Comparison of ENCODE assay signal across 8 cellular contexts in genomic region chrX:13688384-13688771, GRCh38. TPM values are rescaled to one million over a fixed set of nuclear protein-coding genes. Genes with fewer than 3 reads are reported as not detected.
DNase-seq lines count a peak whose midpoint lies in the region; ATAC-seq, FAIRE-seq and TF ChIP-seq lines count a peak whose summit lies in the region.

No MANE protein-coding gene starts in this region.

- H3K4me3 ChIP-seq in OCI-LY7 (ENCODE audit: low read depth, low read length, poor library complexity, severe bottlenecking) = peak overlapping the region; percentile 92
- peak overlapping the region; percentile 44 to 77 (median 64) for H3K4me3 ChIP-seq in endothelial cell of umbilical vein (replicated peaks in 1 of 3; ENCODE audit: insufficient read depth in 1 of 3, low read depth in 1 of 3, low read length in 3 of 3)
- peak overlapping the region; percentile 75 for H3K4me3 ChIP-seq in psoas muscle

- H4K20me1 ChIP-seq in OCI-LY7 (ENCODE audit: insufficient read depth, low read length) (peaks cover 13% of the 10 kb centered on the region; the same call in 1 of the 2 replicates), endothelial cell of umbilical vein (replicated peaks; ENCODE audit: control insufficient read depth, extremely low read depth, insufficient read depth, low read length) (no peaks in the 10 kb centered on the region)

- BruUV-seq in OCI-LY7 (replicated peaks; lab: Mats Ljungman, UMichigan) (no TSS peak), endothelial cell of umbilical vein (replicated peaks; lab: Mats Ljungman, UMichigan) (no TSS peak)

- H3K36me3 ChIP-seq in OCI-LY7 (ENCODE audit: insufficient read depth, low read length) (no peaks in the 10 kb centered on the region), endothelial cell of umbilical vein (ENCODE audit: control insufficient read depth in 2 of 2, extremely low read depth in 1 of 2, insufficient read depth in 2 of 2, low read length in 2 of 2) (no peaks in the 10 kb centered on the region), psoas muscle (ENCODE audit: insufficient read depth in 1 of 2, low read depth in 1 of 2) (no peaks in the 10 kb centered on the region)

- no peak for TF ChIP-seq CTCF in OCI-LY7 (conservative IDR thresholded peaks at IDR 0.05; ENCODE audit: low read length)
- TF ChIP-seq CTCF in endothelial cell of umbilical vein (IDR thresholded peaks at IDR 0.05; ENCODE audit: extremely low read depth in 1 of 2, insufficient read depth in 1 of 2, low read depth in 1 of 2, low read length in 2 of 2) = no peak
- TF ChIP-seq CTCF in psoas muscle (IDR thresholded peaks at IDR 0.05) = no peak

- TF ChIP-seq POLR2A in endothelial cell of umbilical vein (IDR thresholded peaks at IDR 0.05; ENCODE audit: low read depth, low read length) = no peak

- no peak for DNase-seq in GM18507 (ENCODE audit: extremely low spot score, insufficient read length, low read depth)
- DNase-seq in OCI-LY7 (ENCODE audit: low spot score) = no peak
- DNase-seq in endothelial cell of umbilical vein (ENCODE audit: low read depth, low spot score) = no peak
- DNase-seq in psoas muscle = no peak
- no peak for DNase-seq in putamen (ENCODE audit: low spot score)
- no peak for DNase-seq in effector CD8-positive, alpha-beta T cell (lab: John Stamatoyannopoulos, UW)
- DNase-seq in HCEC 1CT = no peak
- no peak for DNase-seq in middle frontal gyrus (ENCODE audit: extremely low spot score, low spot score)

- CTCF ChIA-PET in OCI-LY7 (lab: Charles Lee; ENCODE audit: unreplicated experiment) = no interaction called here
- CTCF ChIA-PET in endothelial cell of umbilical vein (lab: Charles Lee) = interaction anchor here (1.0 to 2.8 kb wide), 5 partner anchors 11 to 182 kb away, joined by 3 to 7 read pairs (median 3); no protein-coding TSS in a partner anchor

- H3K27ac ChIP-seq in OCI-LY7 (ENCODE audit: low read depth, low read length, poor library complexity, severe bottlenecking) (peak overlapping the region; percentile 58), endothelial cell of umbilical vein (ENCODE audit: insufficient read depth, low read depth, low read length) (no peak overlapping the region), psoas muscle (peak overlapping the region; percentile 89)

- intact Hi-C loops in OCI-LY7 (cut with micrococcal nuclease; ENCODE audit: unreplicated experiment) (no loop called here), endothelial cell of umbilical vein (cut with micrococcal nuclease) (loop anchor here (2.0 kb wide), 1 partner anchor 46 kb away; the partner anchor contains the start of genes OFD1 and TRAPPC2), psoas muscle (cut with DNase I) (loop anchor here in 1 of 2 donors (5.0 kb wide), 1 partner anchor 44 kb away; the partner anchor contains the start of genes OFD1 and TRAPPC2)

- H3K79me2 ChIP-seq in OCI-LY7 (ENCODE audit: insufficient read depth, low read depth, low read length) (peaks cover 42% of the 10 kb centered on the region), endothelial cell of umbilical vein (ENCODE audit: control insufficient read depth, insufficient read depth, low read length) (peaks cover 34% of the 10 kb centered on the region)

- H3K9ac ChIP-seq in endothelial cell of umbilical vein (replicated peaks; ENCODE audit: extremely low read depth, insufficient read depth, low read length) = peak overlapping the region; percentile 41

- H3K9me3 ChIP-seq in OCI-LY7 (ENCODE audit: low read length) (no peaks in the 10 kb centered on the region), endothelial cell of umbilical vein (replicated peaks; ENCODE audit: control insufficient read depth, insufficient read depth, low read length) (no peaks in the 10 kb centered on the region), psoas muscle (no peaks in the 10 kb centered on the region)

- H3K4me1 ChIP-seq in OCI-LY7 (ENCODE audit: insufficient read depth, low read length, poor library complexity, severe bottlenecking) = peaks cover 39% of the 10 kb centered on the region
- peaks cover 10% of the 10 kb centered on the region for H3K4me1 ChIP-seq in endothelial cell of umbilical vein (ENCODE audit: control insufficient read depth, extremely low read depth, insufficient read depth, low read length)
- peaks cover 14% of the 10 kb centered on the region for H3K4me1 ChIP-seq in psoas muscle

- no peaks in the 10 kb centered on the region for H3K9me1 ChIP-seq in endothelial cell of umbilical vein (replicated peaks; ENCODE audit: control insufficient read depth, extremely low read depth, insufficient read depth, low read length)

- dilution Hi-C loops in endothelial cell of umbilical vein (cut with MboI; ENCODE audit: extremely low pct_ligation_motif_present, low sequenced_read_pairs) = no loop called here

- POLR2A ChIA-PET in OCI-LY7 (lab: Charles Lee) (interaction anchor here (0.9 to 4.8 kb wide), 7 partner anchors 8 to 708 kb away, joined by 3 to 43 read pairs (median 4); partner anchors contain the start of genes OFD1 and TRAPPC2), endothelial cell of umbilical vein (lab: Charles Lee) (no interaction called here)

- H3K9me2 ChIP-seq in OCI-LY7 (ENCODE audit: insufficient read depth, low read length) = no peaks in the 10 kb centered on the region

- FAIRE-seq in GM18507 (lab: Jason Lieb, UNC) (peak; percentile 68), endothelial cell of umbilical vein (lab: Jason Lieb, UNC) (no peak)

- no peaks in the 10 kb centered on the region for H3K27me3 ChIP-seq in endothelial cell of umbilical vein (ENCODE audit: control insufficient read depth in 2 of 2, insufficient read depth in 2 of 2, low read length in 2 of 2)
- H3K27me3 ChIP-seq in psoas muscle (ENCODE audit: insufficient read depth in 3 of 3, low read length in 2 of 3) = peaks cover 0 to 8% (median 0%) of the 10 kb centered on the region in 3 donors

- H3K4me2 ChIP-seq in OCI-LY7 (ENCODE audit: low read length) = peak overlapping the region; percentile 87
- peak overlapping the region; percentile 81 for H3K4me2 ChIP-seq in endothelial cell of umbilical vein (ENCODE audit: insufficient read depth, low read length)

- WGBS in psoas muscle, 3 donors = 28 to 31% (median 28%) methylated on average over 5 of the region's 5 CpGs

- H2AFZ ChIP-seq in OCI-LY7 (ENCODE audit: low read length) (peak overlapping the region; percentile 84; the same call in 1 of the 2 replicates), endothelial cell of umbilical vein (ENCODE audit: low read depth, low read length) (peak overlapping the region; percentile 82)

- ATAC-seq in psoas muscle = no peak

RNA-seq across cellular contexts. Expression of gene RAB9A, which starts 0.6 kb away (rescaled TPM):
- total RNA-seq in OCI-LY7 (2014; rRNA removed; shearing (Covaris generic)) = 11.2 and 14.1 TPM in 2 replicates
- 9.4 and 11.7 TPM in 2 replicates for total RNA-seq in OCI-LY7 (2022)
- 17.2 and 19.2 TPM in 2 replicates for total RNA-seq in endothelial cell of umbilical vein
- polyA plus RNA-seq in endothelial cell of umbilical vein = 8.7 and 11.5 TPM in 2 replicates
- polyA plus RNA-seq in endothelial cell of umbilical vein (2011; cell fraction: cytosol; rRNA removed) = 10.0 and 10.3 TPM in 2 replicates
- 4.9 and 9.2 TPM in 2 replicates for polyA plus RNA-seq in endothelial cell of umbilical vein (2011; cell fraction: nucleus; rRNA removed)
- 17.4 and 20.5 TPM in 2 replicates for polyA plus RNA-seq in endothelial cell of umbilical vein (2012)
- polyA minus RNA-seq in endothelial cell of umbilical vein = 6.9 and 8.3 TPM in 2 replicates
- polyA minus RNA-seq in endothelial cell of umbilical vein (2011; cell fraction: cytosol; rRNA and poly(A)+ RNA removed) = 18.2 TPM
- polyA minus RNA-seq in endothelial cell of umbilical vein (2011; cell fraction: nucleus; rRNA and poly(A)+ RNA removed) = 4.2 and 5.9 TPM in 2 replicates
- 10 to 100 TPM; 13.2 to 15.3 (median 14.2) TPM for total RNA-seq in psoas muscle
- 10 to 100 TPM; 13.0 to 25.4 (median 22.8) TPM for polyA plus RNA-seq in psoas muscle

RNA-seq across cellular contexts. Expression of gene TCEANC, which starts 35.4 kb away (rescaled TPM):
- 4.5 and 6.0 TPM in 2 replicates for total RNA-seq in OCI-LY7 (2014; rRNA removed; shearing (Covaris generic))
- total RNA-seq in OCI-LY7 (2022) (4.0 and 4.8 TPM in 2 replicates), endothelial cell of umbilical vein (0.75 and 1.8 TPM in 2 replicates), psoas muscle (1 to 10 TPM; 3.5 to 5.2 (median 4.1) TPM)
- polyA plus RNA-seq in endothelial cell of umbilical vein (0.32 and 0.38 TPM in 2 replicates), psoas muscle (1 to 10 TPM in 2 of 3 donors, under 1 TPM in 1; 0.95 to 2.5 (median 2.2) TPM)
- polyA plus RNA-seq in endothelial cell of umbilical vein (2011; cell fraction: cytosol; rRNA removed) = 0.56 and 0.75 TPM in 2 replicates
- 1.3 TPM in 2 replicates for polyA plus RNA-seq in endothelial cell of umbilical vein (2011; cell fraction: nucleus; rRNA removed)
- polyA plus RNA-seq in endothelial cell of umbilical vein (2012) = 0.56 and 0.80 TPM in 2 replicates
- 0.93 and 1.5 TPM in 2 replicates for polyA minus RNA-seq in endothelial cell of umbilical vein
- polyA minus RNA-seq in endothelial cell of umbilical vein (2011; cell fraction: cytosol; rRNA and poly(A)+ RNA removed) = 1.7 TPM
- polyA minus RNA-seq in endothelial cell of umbilical vein (2011; cell fraction: nucleus; rRNA and poly(A)+ RNA removed) = 0.53 and 1.4 TPM in 2 replicates

RNA-seq across cellular contexts. Expression of gene TRAPPC2, which starts 46.0 kb away (rescaled TPM):
- total RNA-seq in OCI-LY7 (2014; rRNA removed; shearing (Covaris generic)) = 16.4 and 22.2 TPM in 2 replicates
- total RNA-seq in OCI-LY7 (2022) (27.0 and 32.3 TPM in 2 replicates), endothelial cell of umbilical vein (13.0 and 14.1 TPM in 2 replicates), psoas muscle (1 to 10 TPM; 3.4 to 6.3 (median 5.0) TPM)
- polyA plus RNA-seq in endothelial cell of umbilical vein (5.8 and 6.6 TPM in 2 replicates), psoas muscle (1 to 10 TPM; 2.1 to 4.7 (median 3.9) TPM)
- 4.6 and 5.4 TPM in 2 replicates for polyA plus RNA-seq in endothelial cell of umbilical vein (2011; cell fraction: cytosol; rRNA removed)
- polyA plus RNA-seq in endothelial cell of umbilical vein (2011; cell fraction: nucleus; rRNA removed) = 8.5 and 11.6 TPM in 2 replicates
- 10.0 and 10.1 TPM in 2 replicates for polyA plus RNA-seq in endothelial cell of umbilical vein (2012)
- polyA minus RNA-seq in endothelial cell of umbilical vein = 7.2 and 12.2 TPM in 2 replicates
- polyA minus RNA-seq in endothelial cell of umbilical vein (2011; cell fraction: cytosol; rRNA and poly(A)+ RNA removed) = 11.9 TPM
- 8.2 and 12.5 TPM in 2 replicates for polyA minus RNA-seq in endothelial cell of umbilical vein (2011; cell fraction: nucleus; rRNA and poly(A)+ RNA removed)

RNA-seq across cellular contexts. Expression of gene OFD1, which starts 46.2 kb away (rescaled TPM):
- 60.7 and 71.0 TPM in 2 replicates for total RNA-seq in OCI-LY7 (2014; rRNA removed; shearing (Covaris generic))
- 64.7 and 69.8 TPM in 2 replicates for total RNA-seq in OCI-LY7 (2022)
- 12.0 and 14.4 TPM in 2 replicates for total RNA-seq in endothelial cell of umbilical vein
- 3.2 and 4.7 TPM in 2 replicates for polyA plus RNA-seq in endothelial cell of umbilical vein
- 4.2 and 4.4 TPM in 2 replicates for polyA plus RNA-seq in endothelial cell of umbilical vein (2011; cell fraction: cytosol; rRNA removed)
- 34.1 and 36.4 TPM in 2 replicates for polyA plus RNA-seq in endothelial cell of umbilical vein (2011; cell fraction: nucleus; rRNA removed)
- polyA plus RNA-seq in endothelial cell of umbilical vein (2012) = 9.7 and 9.8 TPM in 2 replicates
- 5.0 and 5.9 TPM in 2 replicates for polyA minus RNA-seq in endothelial cell of umbilical vein
- 12.8 TPM for polyA minus RNA-seq in endothelial cell of umbilical vein (2011; cell fraction: cytosol; rRNA and poly(A)+ RNA removed)
- 14.5 and 15.2 TPM in 2 replicates for polyA minus RNA-seq in endothelial cell of umbilical vein (2011; cell fraction: nucleus; rRNA and poly(A)+ RNA removed)
- total RNA-seq in psoas muscle = 1 to 10 TPM; 7.2 to 8.2 (median 7.8) TPM
- 1 to 10 TPM; 3.3 to 9.5 (median 8.4) TPM for polyA plus RNA-seq in psoas muscle
